In genomic region chr10:102641880-102642552, GRCh38 we compare ENCODE assay signal across 8 cellular contexts. TPM values are rescaled to one million over a fixed set of nuclear protein-coding genes. Genes with fewer than 3 reads are reported as not detected.
DNase-seq lines count a peak whose midpoint lies in the region; ATAC-seq and TF ChIP-seq lines count a peak whose summit lies in the region.

No MANE protein-coding gene starts in this region.

- H3K27me3 ChIP-seq in adrenal gland (no peaks in the 10 kb centered on the region), heart left ventricle (no peaks in the 10 kb centered on the region), trophoblast cell (ENCODE audit: insufficient read depth, low read length) (no peaks in the 10 kb centered on the region), transverse colon (no peaks in the 10 kb centered on the region)

- in situ Hi-C loops in transverse colon (cut with MboI; ENCODE audit: low pct_ligation_motif_present in 1 of 4, low pct_unique_long_range_greater_than_20kb in 1 of 4, low sequenced_read_pairs in 3 of 4): no loop called here

- H3K18ac ChIP-seq in trophoblast cell (ENCODE audit: low read length): peak overlapping the region; percentile 39

- peak overlapping the region; percentile 68 for H4K12ac ChIP-seq in trophoblast cell (ENCODE audit: low read depth, low read length)

- H3K9ac ChIP-seq in trophoblast cell (ENCODE audit: low read length): peak overlapping the region; percentile 89

- H3K9me3 ChIP-seq in adrenal gland (replicated peaks in 1 of 3) (no peaks in the 10 kb centered on the region), heart left ventricle (no peaks in the 10 kb centered on the region), trophoblast cell (ENCODE audit: insufficient read depth, low read depth, low read length) (no peaks in the 10 kb centered on the region), transverse colon (no peaks in the 10 kb centered on the region)

- TF ChIP-seq EP300 in transverse colon (IDR thresholded peaks at IDR 0.05; ENCODE audit: low read depth): peak; percentile 9

- no peak overlapping the region for H2BK12ac ChIP-seq in trophoblast cell (ENCODE audit: low read length)

- H4K91ac ChIP-seq in trophoblast cell (ENCODE audit: low read depth, low read length): peak overlapping the region; percentile 95

- WGBS in adrenal gland, 4 donors: 0 to 1% (median 1%) methylated on average over 14 to 49 of the region's 49 CpGs
- 0 to 3% (median 1%) methylated on average over 14 to 49 of the region's 49 CpGs for WGBS in heart left ventricle, 4 donors
- no CpG with 5 or more reads among the region's 49 CpGs for WGBS in trophoblast cell (ENCODE audit: extremely low coverage, insufficient coverage, insufficient read length)
- WGBS in transverse colon (ENCODE audit: low coverage in 1 of 2), 2 donors: 0 to 1% methylated on average over 1 to 18 of the region's 49 CpGs

- TF ChIP-seq CTCF in GM12865 (IDR thresholded peaks at IDR 0.05; ENCODE audit: insufficient read depth, low read depth, low read length, missing control alignments) (no peak), adrenal gland (IDR thresholded peaks at IDR 0.05) (no peak), heart left ventricle (IDR thresholded peaks at IDR 0.05) (no peak), transverse colon (IDR thresholded peaks at IDR 0.05) (no peak)

- DNase-seq in GM12865 (ENCODE audit: low read depth) (peak; percentile 98), NCI-H1436 treated with DMSO at 0.1 percent for 48 hours (lab: John Stamatoyannopoulos, UW) (peak; percentile 92), T follicular helper cell (ENCODE audit: low read depth) (peak; percentile 96), adrenal gland (peak; percentile 99), heart left ventricle (peak; percentile 99), trophoblast cell (peak; percentile 96 to 97), transverse colon (peak; percentile 99)

- peak; percentile 51 to 90 for TF ChIP-seq POLR2A in adrenal gland (IDR thresholded peaks at IDR 0.05)
- peak; percentile 72 to 89 for TF ChIP-seq POLR2A in heart left ventricle (IDR thresholded peaks at IDR 0.05)
- TF ChIP-seq POLR2A in transverse colon (IDR thresholded peaks at IDR 0.05): peak; percentile 92

- H3K4me2 ChIP-seq in trophoblast cell (ENCODE audit: low read length): peak overlapping the region; percentile 94

- H3K79me2 ChIP-seq in trophoblast cell (ENCODE audit: control insufficient read depth, insufficient read depth, low read length, poor library complexity): peaks cover 26% of the 10 kb centered on the region

- peak overlapping the region; percentile 87 for H2AFZ ChIP-seq in trophoblast cell (ENCODE audit: insufficient read depth, low read length, poor library complexity)

- H3K36me3 ChIP-seq in adrenal gland (replicated peaks in 1 of 2): no peaks in the 10 kb centered on the region
- no peaks in the 10 kb centered on the region for H3K36me3 ChIP-seq in heart left ventricle
- peaks cover 0 to 2% of the 10 kb centered on the region in 2 experiments for H3K36me3 ChIP-seq in trophoblast cell (ENCODE audit: control insufficient read depth in 1 of 2, insufficient read depth in 2 of 2, low read length in 2 of 2)
- no peaks in the 10 kb centered on the region for H3K36me3 ChIP-seq in transverse colon

- peak overlapping the region; percentile 88 for H4K8ac ChIP-seq in trophoblast cell (ENCODE audit: low read depth, low read length)

- intact Hi-C loops in adrenal gland (cut with DNase I): no loop called here
- intact Hi-C loops in heart left ventricle (cut with DNase I): loop anchor here in 7 of 10 donors (1.0 to 10.0 kb wide), 6 partner anchors 45 to 143 kb away; partner anchors contain the start of genes ACTR1A (in 6 of the 7), SUFU (in 5 of the 7), ARL3 (in 1 of the 7) and SFXN2 (in 1 of the 7)
- intact Hi-C loops in transverse colon (cut with DNase I; ENCODE audit: low total_unique reads): no loop called here

- no peak overlapping the region for H2AK5ac ChIP-seq in trophoblast cell (ENCODE audit: low read length)

- H3K4ac ChIP-seq in trophoblast cell (ENCODE audit: low read depth, low read length): peak overlapping the region; percentile 26

- H3K4me1 ChIP-seq in adrenal gland (replicated peaks in 1 of 2) (peaks cover 7 to 11% of the 10 kb centered on the region in 2 donors), heart left ventricle (peaks cover 3 to 21% (median 9%) of the 10 kb centered on the region in 12 donors), trophoblast cell (ENCODE audit: control insufficient read depth in 1 of 2, insufficient read depth in 2 of 2, low read length in 2 of 2) (peaks cover 7 to 19% of the 10 kb centered on the region in 2 experiments), transverse colon (peaks cover 5 to 17% (median 17%) of the 10 kb centered on the region in 4 donors)

- peaks cover 25% of the 10 kb centered on the region for H3K79me1 ChIP-seq in trophoblast cell (ENCODE audit: low read length)

- peak overlapping the region; percentile 78 for H3K4me3 ChIP-seq in GM12865 (ENCODE audit: low read depth, low read length)
- peak overlapping the region; percentile 4 to 88 (median 50) for H3K4me3 ChIP-seq in adrenal gland
- peak overlapping the region; percentile 68 to 97 (median 86) for H3K4me3 ChIP-seq in heart left ventricle
- H3K4me3 ChIP-seq in trophoblast cell (ENCODE audit: low read depth, low read length): peak overlapping the region; percentile 72
- peak overlapping the region; percentile 89 to 99 (median 94) for H3K4me3 ChIP-seq in transverse colon

- peak overlapping the region; percentile 92 to 99 (median 97) for H3K27ac ChIP-seq in adrenal gland
- peak overlapping the region; percentile 93 to 100 (median 98) for H3K27ac ChIP-seq in heart left ventricle
- peak overlapping the region; percentile 99 for H3K27ac ChIP-seq in trophoblast cell (ENCODE audit: low read depth, low read length)
- peak overlapping the region; percentile 96 to 100 (median 100) for H3K27ac ChIP-seq in transverse colon

- H3K14ac ChIP-seq in trophoblast cell (ENCODE audit: low read length): peak overlapping the region; percentile 58

- peak overlapping the region; percentile 77 for H2BK120ac ChIP-seq in trophoblast cell (ENCODE audit: insufficient read depth, low read length, poor library complexity)

- H2BK5ac ChIP-seq in trophoblast cell (ENCODE audit: low read depth, low read length, poor library complexity): peak overlapping the region; percentile 70

- ATAC-seq in HG02763 (IDR thresholded peaks at IDR 0.05; ENCODE audit: unreplicated experiment): peak; percentile 52
- ATAC-seq in heart left ventricle: peak; percentile 74 to 88 (median 81)

- no peak overlapping the region for H3K23ac ChIP-seq in trophoblast cell (ENCODE audit: low read length)

RNA-seq across cellular contexts. Expression of gene TRIM8, which starts 2.3 kb away (rescaled TPM):
- total RNA-seq in adrenal gland: 100 to 1,000 TPM in 7 of 8 donors, 10 to 100 TPM in 1; 73.1 to 175 (median 138) TPM
- polyA plus RNA-seq in adrenal gland: 10 to 100 TPM; 45.0 to 57.6 (median 53.0) TPM
- 100 to 1,000 TPM in 6 of 9 donors, 10 to 100 TPM in 3; 91.5 to 225 (median 107) TPM for total RNA-seq in heart left ventricle
- 10 to 100 TPM; 38.9 to 94.6 TPM for polyA plus RNA-seq in heart left ventricle
- 36.7 and 37.2 TPM in 2 replicates for polyA plus RNA-seq in trophoblast cell (2013)
- total RNA-seq in transverse colon: 100 to 1,000 TPM in 1 of 4 donors, 10 to 100 TPM in 3; 59.1 to 108 (median 66.8) TPM

Comparison
In these comparisons a context has a peak if more than half of its experiments do, and no peak if none do; other contexts are left out.
1. Peak in every context shown above with its lines: DNase-seq, ATAC-seq, H3K4me3 ChIP-seq and H3K27ac ChIP-seq.
2. intact Hi-C loops: an anchor here in heart left ventricle (1.0 to 10.0 kb wide); none called in adrenal gland and transverse colon.